ENCODE assay signal across 25 cellular contexts in genomic region chr7:68015098-68015497, GRCh38.
"Had no signal": no experiment of that assay in that cellular context is flagged by ENCODE, and none has a peak within 500 bp of the region (broad histone marks: within the 10 kb centered on the region; RNA-seq: fewer than 3 reads in every experiment).

No MANE protein-coding gene starts in this region.

- H3K4me1 Mint-ChIP-seq: activated B cell treated with CpG ODN at 0.5 μM for 24 hours; activated naive CD4-positive, alpha-beta T cell treated with anti-CD3 and anti-CD28 coated beads, Interleukin-2, amount 10 ng/mL, durations not matched to agents 7 days and 5 days; activated naive CD8-positive, alpha-beta T cell treated with anti-CD3 and anti-CD28 coated beads, Interleukin-2, amount 50 U/mL, for 24 hours had no signal

- DNase-seq: activated B cell treated with CpG ODN at 0.5 μM for 24 hours; activated CD4-positive, alpha-beta memory T cell treated with anti-CD3 and anti-CD28 coated beads for 36 hours; activated CD4-positive, alpha-beta T cell treated with anti-CD3 and anti-CD28 coated beads for 4 hours; activated CD4-positive, alpha-beta T cell treated with anti-CD3 and anti-CD28 coated beads, Interleukin-2, amount 50 U/mL, for 1 hour; activated CD4-positive, CD25-positive, alpha-beta regulatory T cell treated with anti-CD3 and anti-CD28 coated beads, Interleukin-2, amount 50 U/mL, for 72 hours; activated CD8-positive, alpha-beta memory T cell treated with anti-CD3 and anti-CD28 coated beads, Interleukin-2, amount 50 U/mL, for 48 hours; activated effector memory CD4-positive, alpha-beta T cell treated with Interleukin-2 at 50 U/mL for 16 hours; activated naive CD4-positive, alpha-beta T cell treated with anti-CD3 and anti-CD28 coated beads, Interleukin-2, amount 10 ng/mL, durations not matched to agents 7 days and 5 days; activated naive CD8-positive, alpha-beta T cell treated with anti-CD3 and anti-CD28 coated beads, Interleukin-2, amount 50 U/mL, for 24 hours; activated T-cell treated with anti-CD3 and anti-CD28 coated beads, Interleukin-2, amount 50 U/mL, for 48 hours; anterior cingulate cortex; caudate nucleus; cerebellar nuclear complex; NCI-H1417 treated with DMSO at 0.1 percent for 48 hours; NCI-H2081 treated with DMSO at 0.1 percent for 48 hours; NCI-H345; NCI-H524 treated with DMSO at 0.1 percent for 48 hours; NK-92 treated with Interleukin-12 subunit alpha and Interleukin-12 subunit beta, amount 100 ng/mL, for 24 hours; PC-9; SIG-M5; T1000 had no signal

- H3K4me3 Mint-ChIP-seq: activated B cell treated with CpG ODN at 0.5 μM for 24 hours; activated CD4-positive, alpha-beta memory T cell treated with anti-CD3 and anti-CD28 coated beads for 36 hours; activated naive CD4-positive, alpha-beta T cell treated with anti-CD3 and anti-CD28 coated beads, Interleukin-2, amount 10 ng/mL, durations not matched to agents 7 days and 5 days; activated naive CD8-positive, alpha-beta T cell; activated naive CD8-positive, alpha-beta T cell treated with anti-CD3 and anti-CD28 coated beads, Interleukin-2, amount 50 U/mL, for 24 hours; brain had no signal

- H3K36me3 Mint-ChIP-seq: activated CD4-positive, alpha-beta memory T cell treated with anti-CD3 and anti-CD28 coated beads for 36 hours; activated naive CD4-positive, alpha-beta T cell treated with anti-CD3 and anti-CD28 coated beads, Interleukin-2, amount 10 ng/mL, durations not matched to agents 7 days and 5 days; activated naive CD8-positive, alpha-beta T cell; brain had no signal

- H3K27ac Mint-ChIP-seq: activated B cell treated with CpG ODN at 0.5 μM for 24 hours; activated CD4-positive, alpha-beta memory T cell treated with anti-CD3 and anti-CD28 coated beads for 36 hours; activated naive CD4-positive, alpha-beta T cell treated with anti-CD3 and anti-CD28 coated beads, Interleukin-2, amount 10 ng/mL, durations not matched to agents 7 days and 5 days; activated naive CD8-positive, alpha-beta T cell; activated naive CD8-positive, alpha-beta T cell treated with anti-CD3 and anti-CD28 coated beads, Interleukin-2, amount 50 U/mL, for 24 hours had no signal

- H3K27ac ChIP-seq: PC-9, RWPE1 had no signal

- H3K27me3 Mint-ChIP-seq: activated B cell treated with CpG ODN at 0.5 μM for 24 hours; activated CD4-positive, alpha-beta memory T cell treated with anti-CD3 and anti-CD28 coated beads for 36 hours; activated naive CD4-positive, alpha-beta T cell treated with anti-CD3 and anti-CD28 coated beads, Interleukin-2, amount 10 ng/mL, durations not matched to agents 7 days and 5 days; activated naive CD8-positive, alpha-beta T cell; activated naive CD8-positive, alpha-beta T cell treated with anti-CD3 and anti-CD28 coated beads, Interleukin-2, amount 50 U/mL, for 24 hours had no signal

- H3K4me3 ChIP-seq: PC-9 had no signal

- H3K4me2 ChIP-seq: PC-9 had no signal

- H3K9me3 Mint-ChIP-seq: activated CD4-positive, alpha-beta memory T cell treated with anti-CD3 and anti-CD28 coated beads for 36 hours had no signal

- ATAC-seq: activated naive CD8-positive, alpha-beta T cell treated with anti-CD3 and anti-CD28 coated beads, Interleukin-2, amount 50 U/mL, for 24 hours; Right ventricle myocardium inferior had no signal

- H2AFZ ChIP-seq: PC-9 had no signal
